ENCODE assay signal across 9 cellular contexts in genomic region chr7:100270089-100270914, GRCh38. TPM values are rescaled to one million over a fixed set of nuclear protein-coding genes. Genes with fewer than 3 reads are reported as not detected.
A peak's percentile ranks its signal among the peaks of the same experiment; 100 is the strongest.
DNase-seq lines count a peak whose midpoint lies in the region; ATAC-seq and TF ChIP-seq lines count a peak whose summit lies in the region.
"Not testable (repeated sequence)": the region's sequence is repeated elsewhere in the genome, so short reads cannot be mapped to it uniquely, and the experiment has no call there.
"Had no signal": no experiment of that assay in that cellular context is flagged by ENCODE, and none has a peak within 500 bp of the region (broad histone marks: within the 10 kb centered on the region; RNA-seq: fewer than 3 reads in every experiment).

No MANE protein-coding gene starts in this region.

- not testable (repeated sequence) for ATAC-seq in naive thymus-derived CD8-positive, alpha-beta T cell

- H4K20me1 ChIP-seq in PC-9 (ENCODE audit: insufficient read depth), result not testable (repeated sequence)

- H3K36me3 ChIP-seq in HEK293 (ENCODE audit: control insufficient read depth in 2 of 2, insufficient read depth in 1 of 2, low read length in 2 of 2); PC-9 (ENCODE audit: low read depth); iPS DF 6.9 (ENCODE audit: control insufficient read depth, insufficient read depth, low read length); skeletal muscle satellite cell (ENCODE audit: insufficient read depth, low read length): not testable (repeated sequence)

- peaks cover 28% of the 10 kb centered on the region for H3F3A ChIP-seq in PC-9 (ENCODE audit: insufficient read depth, low read depth)

- H3K4me1 Mint-ChIP-seq in activated naive CD4-positive, alpha-beta T cell treated with anti-CD3 and anti-CD28 coated beads for 36 hours (ENCODE audit: low read depth), result peaks cover 14% of the 10 kb centered on the region
- H3K4me1 Mint-ChIP-seq in naive thymus-derived CD8-positive, alpha-beta T cell, result peaks cover 12 to 40% (median 22%) of the 10 kb centered on the region in 4 donors

- no CpG with 5 or more reads among the region's 22 CpGs for WGBS in iPS DF 6.9 (ENCODE audit: insufficient coverage, insufficient read length)

- CTCF ChIA-PET in HEK293 (lab: Yijun Ruan, JAX); PC-9 (lab: Charles Lee): not testable (repeated sequence)
- CTCF ChIA-PET in activated naive CD4-positive, alpha-beta T cell treated with anti-CD3 and anti-CD28 coated beads for 36 hours (lab: Charles Lee), result interaction anchor here (0.8 kb wide), 1 partner anchor 80 kb away, joined by 3 read pairs; no protein-coding TSS in a partner anchor

- DNase-seq in AG10803 (ENCODE audit: low read depth); activated naive CD4-positive, alpha-beta T cell treated with anti-CD3 and anti-CD28 coated beads for 36 hours; iPS DF 6.9 (ENCODE audit: low read depth, low spot score); naive thymus-derived CD8-positive, alpha-beta T cell: not testable (repeated sequence)
- DNase-seq in PC-9, result peak in 1 of 2 experiments; percentile 50
- peak; percentile 45 for DNase-seq in dermis blood vessel endothelial cell

- H2AFZ ChIP-seq in PC-9, result not testable (repeated sequence)

- not testable (repeated sequence) for TF ChIP-seq CTCF in AG10803 (conservative IDR thresholded peaks at IDR 0.05; ENCODE audit: low read length); HEK293 (tag by site-specific recombination; IDR thresholded peaks at IDR 0.05); PC-9 (conservative IDR thresholded peaks at IDR 0.05)

- not testable (repeated sequence) for H3K9me3 ChIP-seq in HEK293 (ENCODE audit: control insufficient read depth, insufficient read depth, low read depth, low read length); PC-9 (ENCODE audit: insufficient read depth, low read depth); iPS DF 6.9 (ENCODE audit: control insufficient read depth, insufficient read depth, low read length); skeletal muscle satellite cell (replicated peaks; ENCODE audit: low read length)

- not testable (repeated sequence) for H3K27me3 Mint-ChIP-seq in activated naive CD4-positive, alpha-beta T cell treated with anti-CD3 and anti-CD28 coated beads for 36 hours (ENCODE audit: low read depth); naive thymus-derived CD8-positive, alpha-beta T cell

- BruUV-seq in PC-9 (replicated peaks; lab: Mats Ljungman, UMichigan), result TSS peak; percentile 75

- H3K79me2 ChIP-seq in PC-9 (ENCODE audit: low read depth), result peaks cover 41% of the 10 kb centered on the region

- H3K4me1 ChIP-seq in HEK293 (ENCODE audit: control insufficient read depth, insufficient read depth, low read length); iPS DF 6.9 (ENCODE audit: control insufficient read depth, insufficient read depth, low read length); skeletal muscle satellite cell (ENCODE audit: control insufficient read depth, insufficient read depth, low read length): not testable (repeated sequence)
- peaks cover 44% of the 10 kb centered on the region for H3K4me1 ChIP-seq in PC-9 (replicated peaks; ENCODE audit: insufficient read depth)

- intact Hi-C loops in PC-9 (cut with micrococcal nuclease; ENCODE audit: unreplicated experiment), result not testable (repeated sequence)
- intact Hi-C loops in activated naive CD4-positive, alpha-beta T cell treated with anti-CD3 and anti-CD28 coated beads for 36 hours (cut with micrococcal nuclease), result loop anchor here (5.0 kb wide), 2 partner anchors 48 to 93 kb away; partner anchors contain the start of genes GPC2 and STAG3

- H3K27ac ChIP-seq in HEK293 (ENCODE audit: extremely low read depth, low read depth, low read length), result 0 out of 2 replicates have a peak overlapping the region, but pooled peaks have one; percentile 43
- peak overlapping the region; percentile 91 for H3K27ac ChIP-seq in PC-9
- not testable (repeated sequence) for H3K27ac ChIP-seq in iPS DF 6.9 (ENCODE audit: low read length)

- POLR2A ChIA-PET in HEK293 (lab: Yijun Ruan, JAX); naive thymus-derived CD8-positive, alpha-beta T cell (lab: Charles Lee): not testable (repeated sequence)
- POLR2A ChIA-PET in PC-9 (lab: Charles Lee; ENCODE audit: unreplicated experiment), result interaction anchor here (0.5 kb wide), 1 partner anchor 68 kb away, joined by 3 read pairs; no protein-coding TSS in a partner anchor

- peak overlapping the region; percentile 68 for H3K4me3 ChIP-seq in AG10803 (ENCODE audit: low read length)
- peak overlapping the region; percentile 69 for H3K4me3 ChIP-seq in HEK293 (ENCODE audit: low read depth, low read length)
- peak overlapping the region; percentile 60 for H3K4me3 ChIP-seq in PC-9
- H3K4me3 ChIP-seq in iPS DF 6.9 (ENCODE audit: low read length), result peak overlapping the region; percentile 19; the same call in 1 of the 2 replicates
- H3K4me3 ChIP-seq in skeletal muscle satellite cell (ENCODE audit: low read length), result peak overlapping the region; percentile 51

- H3K9me3 Mint-ChIP-seq in activated naive CD4-positive, alpha-beta T cell treated with anti-CD3 and anti-CD28 coated beads for 36 hours; naive thymus-derived CD8-positive, alpha-beta T cell: not testable (repeated sequence)

- H3K27ac Mint-ChIP-seq in activated naive CD4-positive, alpha-beta T cell treated with anti-CD3 and anti-CD28 coated beads for 36 hours, result not testable (repeated sequence)
- peak overlapping the region in 8 of 10 donors; percentile 61 to 87 (median 76) for H3K27ac Mint-ChIP-seq in naive thymus-derived CD8-positive, alpha-beta T cell

- H3K36me3 Mint-ChIP-seq in activated naive CD4-positive, alpha-beta T cell treated with anti-CD3 and anti-CD28 coated beads for 36 hours (ENCODE audit: low read depth); naive thymus-derived CD8-positive, alpha-beta T cell: not testable (repeated sequence)

- not testable (repeated sequence) for H3K9me2 ChIP-seq in PC-9 (ENCODE audit: insufficient read depth)

- not testable (repeated sequence) for H3K9ac ChIP-seq in skeletal muscle satellite cell (ENCODE audit: low read depth, low read length)

- H3K4me3 Mint-ChIP-seq in activated naive CD4-positive, alpha-beta T cell treated with anti-CD3 and anti-CD28 coated beads for 36 hours, result peak overlapping the region; percentile 76
- H3K4me3 Mint-ChIP-seq in naive thymus-derived CD8-positive, alpha-beta T cell, result peak overlapping the region; percentile 73 to 91 (median 82)

- peak overlapping the region; percentile 98 for H3K4me2 ChIP-seq in PC-9
- H3K4me2 ChIP-seq in skeletal muscle satellite cell (ENCODE audit: low read length), result peak overlapping the region; percentile 70

- H3K27me3 ChIP-seq in PC-9 (ENCODE audit: insufficient read depth, low read depth); iPS DF 6.9 (ENCODE audit: control insufficient read depth, insufficient read depth, low read length); skeletal muscle satellite cell (ENCODE audit: control insufficient read depth, insufficient read depth, low read length): not testable (repeated sequence)

TF ChIP-seq in HEK293, 187 proteins besides CTCF, POLR2A, EP300 and RAD21:
- peak; percentile 50; the same call in 1 of the 2 replicates for TF ChIP-seq ZNF600 (tag by site-specific recombination; IDR thresholded peaks at IDR 0.05)
- 0 out of 2 replicates have a peak, but pooled peaks have one; percentile 16 for TF ChIP-seq GLIS1 (tag by site-specific recombination; IDR thresholded peaks at IDR 0.05)
- peak; percentile 55 for TF ChIP-seq ZNF341 (tag by site-specific recombination; IDR thresholded peaks at IDR 0.05; ENCODE audit: low read depth)

RNA-seq across cellular contexts. Expression of gene SPDYE3, which starts 37.2 kb away (rescaled TPM):
- total RNA-seq in PC-9 (2021) (not detected in 2 replicates), dermis blood vessel endothelial cell (not detected in 2 replicates)
- not detected for total RNA-seq in activated naive CD4-positive, alpha-beta T cell treated with anti-CD3 and anti-CD28 coated beads for 36 hours
- not detected for total RNA-seq in naive thymus-derived CD8-positive, alpha-beta T cell
- polyA plus RNA-seq in naive thymus-derived CD8-positive, alpha-beta T cell, result 10 to 100 TPM in 1 of 3 donors, 1 to 10 TPM in 2; 4.8 to 10.9 (median 7.7) TPM
- not detected in 2 replicates for total RNA-seq in skeletal muscle satellite cell (2012; rRNA removed)
- total RNA-seq: right atrium auricular region had no signal

RNA-seq across cellular contexts. Expression of gene PVRIG, which starts 50.6 kb away (rescaled TPM):
- total RNA-seq in PC-9 (2021) (0.95 and 1.1 TPM in 2 replicates), dermis blood vessel endothelial cell (not detected in 2 replicates)
- total RNA-seq in activated naive CD4-positive, alpha-beta T cell treated with anti-CD3 and anti-CD28 coated beads for 36 hours, result 10 to 100 TPM; 22.7 to 22.8 TPM
- 10 to 100 TPM; 81.5 to 83.8 TPM for total RNA-seq in naive thymus-derived CD8-positive, alpha-beta T cell
- polyA plus RNA-seq in naive thymus-derived CD8-positive, alpha-beta T cell, result 10 to 100 TPM; 79.1 to 85.4 (median 84.7) TPM
- total RNA-seq in skeletal muscle satellite cell (2012; rRNA removed), result not detected in 2 replicates

Comparison
In these comparisons a context has a peak if more than half of its experiments do, and no peak if none do; other contexts are left out.
1. H3K4me3 ChIP-seq: peak in every context shown above with its lines; median percentile 69 in HEK293; 68 in AG10803; 60 in PC-9; 51 in skeletal muscle satellite cell; 19 in iPS DF 6.9.
2. RNA of gene PVRIG, which starts 50.6 kb away (total RNA-seq): 81.5 to 83.8 TPM in naive thymus-derived CD8-positive, alpha-beta T cell and 22.7 to 22.8 TPM in activated naive CD4-positive, alpha-beta T cell treated with anti-CD3 and anti-CD28 coated beads for 36 hours; 0.95 to 1.1 TPM in PC-9 and not detected in dermis blood vessel endothelial cell; every median in the first group is over 10 times any median in the second.